2 cellular contexts compared by ENCODE assay signal in the genomic region with DNA sequence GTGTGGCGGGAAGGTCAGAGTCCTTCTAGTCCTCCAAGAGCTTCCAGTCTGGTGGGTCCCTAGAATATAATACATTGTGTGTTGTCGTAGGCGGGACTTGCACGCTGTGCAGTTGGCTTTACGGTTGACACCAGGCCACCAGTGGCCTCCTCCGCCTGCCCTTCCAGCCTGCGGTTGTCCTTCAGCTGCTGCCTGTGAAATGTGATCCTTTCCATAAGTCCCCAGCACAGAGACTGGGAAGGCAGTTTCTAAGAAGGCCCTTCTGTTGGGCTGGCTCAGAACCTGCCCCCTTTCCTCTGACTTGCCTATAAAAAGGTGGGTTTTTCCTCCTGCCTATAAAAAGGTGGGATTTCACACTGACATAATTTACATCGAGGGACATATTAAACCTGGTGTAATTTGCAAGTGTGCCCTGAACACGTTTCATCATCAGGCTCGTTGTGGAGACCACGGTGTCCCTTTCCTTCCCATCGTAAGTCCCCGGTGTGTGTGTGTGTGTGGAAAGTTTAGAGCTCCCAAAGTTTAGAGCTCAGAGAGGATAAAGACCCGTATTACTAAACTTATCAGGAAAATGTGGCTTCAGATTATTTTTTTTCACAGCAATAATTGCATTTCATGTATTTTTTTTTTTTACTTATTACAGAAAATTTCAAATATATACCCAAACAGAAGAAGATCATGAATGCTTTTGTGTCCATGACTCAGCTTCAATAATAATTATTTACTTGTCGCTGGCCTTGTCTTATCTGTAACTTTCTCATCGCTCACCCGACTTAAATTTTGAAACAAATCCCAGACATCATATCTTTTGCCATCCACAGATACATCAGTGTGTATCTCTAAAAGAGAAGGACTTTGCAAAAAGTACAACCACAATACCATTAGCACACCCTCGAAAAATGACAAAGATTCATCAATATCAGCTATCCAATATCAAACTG.
TF ChIP-seq lines count a peak whose summit lies in the region.

No MANE protein-coding gene starts in this region.

TF ChIP-seq in A549, 52 proteins besides CTCF, POLR2A, EP300 and RAD21 (continued from another document):
- TF ChIP-seq HOXB13 (CRISPR knock-in tag; IDR thresholded peaks at IDR 0.05; ENCODE audit: low read depth), result no peak
- TF ChIP-seq ESRRA (IDR thresholded peaks at IDR 0.05; ENCODE audit: borderline replicate concordance, low read length), result no peak
- TF ChIP-seq, protein P1, sequence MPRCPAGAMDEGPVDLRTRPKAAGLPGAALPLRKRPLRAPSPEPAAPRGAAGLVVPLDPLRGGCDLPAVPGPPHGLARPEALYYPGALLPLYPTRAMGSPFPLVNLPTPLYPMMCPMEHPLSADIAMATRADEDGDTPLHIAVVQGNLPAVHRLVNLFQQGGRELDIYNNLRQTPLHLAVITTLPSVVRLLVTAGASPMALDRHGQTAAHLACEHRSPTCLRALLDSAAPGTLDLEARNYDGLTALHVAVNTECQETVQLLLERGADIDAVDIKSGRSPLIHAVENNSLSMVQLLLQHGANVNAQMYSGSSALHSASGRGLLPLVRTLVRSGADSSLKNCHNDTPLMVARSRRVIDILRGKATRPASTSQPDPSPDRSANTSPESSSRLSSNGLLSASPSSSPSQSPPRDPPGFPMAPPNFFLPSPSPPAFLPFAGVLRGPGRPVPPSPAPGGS (IDR thresholded peaks at IDR 0.05), result no peak
- no peak for TF ChIP-seq FOSL2 (IDR thresholded peaks at IDR 0.05)
- no peak for TF ChIP-seq FOSL2 (CRISPR knock-in tag; IDR thresholded peaks at IDR 0.05)
- TF ChIP-seq CHD4 (IDR thresholded peaks at IDR 0.05; ENCODE audit: borderline replicate concordance), result no peak
- no peak for TF ChIP-seq JUNB (IDR thresholded peaks at IDR 0.05)
- no peak for TF ChIP-seq CBX8 (IDR thresholded peaks at IDR 0.05)
- TF ChIP-seq FOXS1 (CRISPR knock-in tag; IDR thresholded peaks at IDR 0.05), result no peak
- TF ChIP-seq POLR2AphosphoS2 (conservative IDR thresholded peaks at IDR 0.05; ENCODE audit: low read length), result no peak
- no peak for TF ChIP-seq ZC3H11A (IDR thresholded peaks at IDR 0.05)
- TF ChIP-seq CEBPB (IDR thresholded peaks at IDR 0.05), result no peak
- TF ChIP-seq SMC3 (IDR thresholded peaks at IDR 0.05), result no peak
- no peak for TF ChIP-seq KDM5A (IDR thresholded peaks at IDR 0.05)
- TF ChIP-seq, protein P2, sequence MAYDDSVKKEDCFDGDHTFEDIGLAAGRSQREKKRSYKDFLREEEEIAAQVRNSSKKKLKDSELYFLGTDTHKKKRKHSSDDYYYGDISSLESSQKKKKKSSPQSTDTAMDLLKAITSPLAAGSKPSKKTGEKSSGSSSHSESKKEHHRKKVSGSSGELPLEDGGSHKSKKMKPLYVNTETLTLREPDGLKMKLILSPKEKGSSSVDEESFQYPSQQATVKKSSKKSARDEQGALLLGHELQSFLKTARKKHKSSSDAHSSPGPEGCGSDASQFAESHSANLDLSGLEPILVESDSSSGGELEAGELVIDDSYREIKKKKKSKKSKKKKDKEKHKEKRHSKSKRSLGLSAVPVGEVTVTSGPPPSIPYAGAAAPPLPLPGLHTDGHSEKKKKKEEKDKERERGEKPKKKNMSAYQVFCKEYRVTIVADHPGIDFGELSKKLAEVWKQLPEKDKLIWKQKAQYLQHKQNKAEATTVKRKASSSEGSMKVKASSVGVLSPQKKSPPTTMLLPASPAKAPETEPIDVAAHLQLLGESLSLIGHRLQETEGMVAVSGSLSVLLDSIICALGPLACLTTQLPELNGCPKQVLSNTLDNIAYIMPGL (CRISPR knock-in tag; IDR thresholded peaks at IDR 0.05; ENCODE audit: borderline replicate concordance), result no peak
- no peak for TF ChIP-seq CHD2 (IDR thresholded peaks at IDR 0.05; ENCODE audit: low read length, partially characterized antibody)
- TF ChIP-seq, protein P3, sequence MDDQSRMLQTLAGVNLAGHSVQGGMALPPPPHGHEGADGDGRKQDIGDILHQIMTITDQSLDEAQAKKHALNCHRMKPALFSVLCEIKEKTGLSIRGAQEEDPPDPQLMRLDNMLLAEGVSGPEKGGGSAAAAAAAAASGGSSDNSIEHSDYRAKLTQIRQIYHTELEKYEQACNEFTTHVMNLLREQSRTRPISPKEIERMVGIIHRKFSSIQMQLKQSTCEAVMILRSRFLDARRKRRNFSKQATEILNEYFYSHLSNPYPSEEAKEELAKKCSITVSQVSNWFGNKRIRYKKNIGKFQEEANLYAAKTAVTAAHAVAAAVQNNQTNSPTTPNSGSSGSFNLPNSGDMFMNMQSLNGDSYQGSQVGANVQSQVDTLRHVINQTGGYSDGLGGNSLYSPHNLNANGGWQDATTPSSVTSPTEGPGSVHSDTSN (IDR thresholded peaks at IDR 0.05), result no peak
- TF ChIP-seq SREBF2 (IDR thresholded peaks at IDR 0.05), result no peak
- TF ChIP-seq BHLHE40 (IDR thresholded peaks at IDR 0.05; ENCODE audit: low read depth, low read length), result no peak
- no peak for TF ChIP-seq EHMT2 (IDR thresholded peaks at IDR 0.05; ENCODE audit: low read depth)

TF ChIP-seq in HEK293, 187 proteins besides CTCF, POLR2A, EP300 and RAD21 (continued from another document and continues in another):
- TF ChIP-seq ZNF629 (tag by site-specific recombination; IDR thresholded peaks at IDR 0.05) (no peak), ZNF37A (tag by site-specific recombination; IDR thresholded peaks at IDR 0.05) (no peak), ZBTB1 (tag by site-specific recombination; IDR thresholded peaks at IDR 0.05) (no peak), ZNF548 (tag by site-specific recombination; IDR thresholded peaks at IDR 0.05) (peak; percentile 89), ZNF10 (tag by site-specific recombination; IDR thresholded peaks at IDR 0.05) (peak; percentile 85), ZNF433 (tag by site-specific recombination; IDR thresholded peaks at IDR 0.05; ENCODE audit: low read depth) (no peak), ZBTB20 (tag by site-specific recombination; IDR thresholded peaks at IDR 0.05) (no peak), IKZF3 (tag by site-specific recombination; IDR thresholded peaks at IDR 0.05) (peak; percentile 84), ZNF112 (tag by site-specific recombination; IDR thresholded peaks at IDR 0.05) (no peak), ZEB2 (tag by site-specific recombination; IDR thresholded peaks at IDR 0.05) (0 out of 2 replicates have a peak, but pooled peaks have one; percentile 36), ZNF19 (tag by site-specific recombination; IDR thresholded peaks at IDR 0.05; ENCODE audit: low read depth) (no peak), ZNF335 (tag by site-specific recombination; conservative IDR thresholded peaks at IDR 0.05) (peak; percentile 99), ZBTB8A (tag by site-specific recombination; IDR thresholded peaks at IDR 0.05) (peak; percentile 84), FEZF1 (tag by site-specific recombination; IDR thresholded peaks at IDR 0.05) (peak; percentile 53), ZNF341 (tag by site-specific recombination; IDR thresholded peaks at IDR 0.05; ENCODE audit: low read depth) (peak; percentile 83), HOXD13 (CRISPR knock-in tag; IDR thresholded peaks at IDR 0.05; ENCODE audit: borderline replicate concordance) (no peak), ZNF792 (tag by site-specific recombination; IDR thresholded peaks at IDR 0.05) (no peak), ZNF24 (tag by site-specific recombination; IDR thresholded peaks at IDR 0.05) (0 out of 2 replicates have a peak, but pooled peaks have one; percentile 54), ZNF561 (tag by site-specific recombination; IDR thresholded peaks at IDR 0.05; ENCODE audit: borderline replicate concordance) (peak; percentile 67; the same call in 1 of the 2 replicates), SALL2 (tag by site-specific recombination; IDR thresholded peaks at IDR 0.05; ENCODE audit: borderline replicate concordance) (no peak), ZNF747 (tag by site-specific recombination; IDR thresholded peaks at IDR 0.05) (no peak), ZSCAN30 (tag by site-specific recombination; IDR thresholded peaks at IDR 0.05) (peak; percentile 81), ZNF211 (tag by site-specific recombination; IDR thresholded peaks at IDR 0.05; ENCODE audit: low read depth) (no peak)
- TF ChIP-seq, protein P4, sequence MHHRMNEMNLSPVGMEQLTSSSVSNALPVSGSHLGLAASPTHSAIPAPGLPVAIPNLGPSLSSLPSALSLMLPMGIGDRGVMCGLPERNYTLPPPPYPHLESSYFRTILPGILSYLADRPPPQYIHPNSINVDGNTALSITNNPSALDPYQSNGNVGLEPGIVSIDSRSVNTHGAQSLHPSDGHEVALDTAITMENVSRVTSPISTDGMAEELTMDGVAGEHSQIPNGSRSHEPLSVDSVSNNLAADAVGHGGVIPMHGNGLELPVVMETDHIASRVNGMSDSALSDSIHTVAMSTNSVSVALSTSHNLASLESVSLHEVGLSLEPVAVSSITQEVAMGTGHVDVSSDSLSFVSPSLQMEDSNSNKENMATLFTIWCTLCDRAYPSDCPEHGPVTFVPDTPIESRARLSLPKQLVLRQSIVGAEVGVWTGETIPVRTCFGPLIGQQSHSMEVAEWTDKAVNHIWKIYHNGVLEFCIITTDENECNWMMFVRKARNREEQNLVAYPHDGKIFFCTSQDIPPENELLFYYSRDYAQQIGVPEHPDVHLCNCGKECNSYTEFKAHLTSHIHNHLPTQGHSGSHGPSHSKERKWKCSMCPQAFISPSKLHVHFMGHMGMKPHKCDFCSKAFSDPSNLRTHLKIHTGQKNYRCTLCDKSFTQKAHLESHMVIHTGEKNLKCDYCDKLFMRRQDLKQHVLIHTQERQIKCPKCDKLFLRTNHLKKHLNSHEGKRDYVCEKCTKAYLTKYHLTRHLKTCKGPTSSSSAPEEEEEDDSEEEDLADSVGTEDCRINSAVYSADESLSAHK (tag by site-specific recombination; IDR thresholded peaks at IDR 0.05), result peak; percentile 99
- TF ChIP-seq, protein P5, sequence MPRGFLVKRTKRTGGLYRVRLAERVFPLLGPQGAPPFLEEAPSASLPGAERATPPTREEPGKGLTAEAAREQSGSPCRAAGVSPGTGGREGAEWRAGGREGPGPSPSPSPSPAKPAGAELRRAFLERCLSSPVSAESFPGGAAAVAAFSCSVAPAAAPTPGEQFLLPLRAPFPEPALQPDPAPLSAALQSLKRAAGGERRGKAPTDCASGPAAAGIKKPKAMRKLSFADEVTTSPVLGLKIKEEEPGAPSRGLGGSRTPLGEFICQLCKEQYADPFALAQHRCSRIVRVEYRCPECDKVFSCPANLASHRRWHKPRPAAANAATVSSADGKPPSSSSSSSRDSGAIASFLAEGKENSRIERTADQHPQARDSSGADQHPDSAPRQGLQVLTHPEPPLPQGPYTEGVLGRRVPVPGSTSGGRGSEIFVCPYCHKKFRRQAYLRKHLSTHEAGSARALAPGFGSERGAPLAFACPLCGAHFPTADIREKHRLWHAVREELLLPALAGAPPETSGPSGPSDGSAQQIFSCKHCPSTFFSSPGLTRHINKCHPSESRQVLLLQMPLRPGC (tag by site-specific recombination; IDR thresholded peaks at IDR 0.05), result no peak
- TF ChIP-seq, protein P6, sequence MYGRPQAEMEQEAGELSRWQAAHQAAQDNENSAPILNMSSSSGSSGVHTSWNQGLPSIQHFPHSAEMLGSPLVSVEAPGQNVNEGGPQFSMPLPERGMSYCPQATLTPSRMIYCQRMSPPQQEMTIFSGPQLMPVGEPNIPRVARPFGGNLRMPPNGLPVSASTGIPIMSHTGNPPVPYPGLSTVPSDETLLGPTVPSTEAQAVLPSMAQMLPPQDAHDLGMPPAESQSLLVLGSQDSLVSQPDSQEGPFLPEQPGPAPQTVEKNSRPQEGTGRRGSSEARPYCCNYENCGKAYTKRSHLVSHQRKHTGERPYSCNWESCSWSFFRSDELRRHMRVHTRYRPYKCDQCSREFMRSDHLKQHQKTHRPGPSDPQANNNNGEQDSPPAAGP (tag by site-specific recombination; IDR thresholded peaks at IDR 0.05), result 0 out of 2 replicates have a peak, but pooled peaks have one; percentile 17
- TF ChIP-seq, protein P7, sequence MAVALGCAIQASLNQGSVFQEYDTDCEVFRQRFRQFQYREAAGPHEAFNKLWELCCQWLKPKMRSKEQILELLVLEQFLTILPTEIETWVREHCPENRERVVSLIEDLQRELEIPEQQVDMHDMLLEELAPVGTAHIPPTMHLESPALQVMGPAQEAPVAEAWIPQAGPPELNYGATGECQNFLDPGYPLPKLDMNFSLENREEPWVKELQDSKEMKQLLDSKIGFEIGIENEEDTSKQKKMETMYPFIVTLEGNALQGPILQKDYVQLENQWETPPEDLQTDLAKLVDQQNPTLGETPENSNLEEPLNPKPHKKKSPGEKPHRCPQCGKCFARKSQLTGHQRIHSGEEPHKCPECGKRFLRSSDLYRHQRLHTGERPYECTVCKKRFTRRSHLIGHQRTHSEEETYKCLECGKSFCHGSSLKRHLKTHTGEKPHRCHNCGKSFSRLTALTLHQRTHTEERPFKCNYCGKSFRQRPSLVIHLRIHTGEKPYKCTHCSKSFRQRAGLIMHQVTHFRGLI (tag by site-specific recombination; IDR thresholded peaks at IDR 0.05), result peak; percentile 93
- TF ChIP-seq, protein P8, sequence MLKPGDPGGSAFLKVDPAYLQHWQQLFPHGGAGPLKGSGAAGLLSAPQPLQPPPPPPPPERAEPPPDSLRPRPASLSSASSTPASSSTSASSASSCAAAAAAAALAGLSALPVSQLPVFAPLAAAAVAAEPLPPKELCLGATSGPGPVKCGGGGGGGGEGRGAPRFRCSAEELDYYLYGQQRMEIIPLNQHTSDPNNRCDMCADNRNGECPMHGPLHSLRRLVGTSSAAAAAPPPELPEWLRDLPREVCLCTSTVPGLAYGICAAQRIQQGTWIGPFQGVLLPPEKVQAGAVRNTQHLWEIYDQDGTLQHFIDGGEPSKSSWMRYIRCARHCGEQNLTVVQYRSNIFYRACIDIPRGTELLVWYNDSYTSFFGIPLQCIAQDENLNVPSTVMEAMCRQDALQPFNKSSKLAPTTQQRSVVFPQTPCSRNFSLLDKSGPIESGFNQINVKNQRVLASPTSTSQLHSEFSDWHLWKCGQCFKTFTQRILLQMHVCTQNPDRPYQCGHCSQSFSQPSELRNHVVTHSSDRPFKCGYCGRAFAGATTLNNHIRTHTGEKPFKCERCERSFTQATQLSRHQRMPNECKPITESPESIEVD (tag by site-specific recombination; IDR thresholded peaks at IDR 0.05), result peak; percentile 79
- TF ChIP-seq, protein P9, sequence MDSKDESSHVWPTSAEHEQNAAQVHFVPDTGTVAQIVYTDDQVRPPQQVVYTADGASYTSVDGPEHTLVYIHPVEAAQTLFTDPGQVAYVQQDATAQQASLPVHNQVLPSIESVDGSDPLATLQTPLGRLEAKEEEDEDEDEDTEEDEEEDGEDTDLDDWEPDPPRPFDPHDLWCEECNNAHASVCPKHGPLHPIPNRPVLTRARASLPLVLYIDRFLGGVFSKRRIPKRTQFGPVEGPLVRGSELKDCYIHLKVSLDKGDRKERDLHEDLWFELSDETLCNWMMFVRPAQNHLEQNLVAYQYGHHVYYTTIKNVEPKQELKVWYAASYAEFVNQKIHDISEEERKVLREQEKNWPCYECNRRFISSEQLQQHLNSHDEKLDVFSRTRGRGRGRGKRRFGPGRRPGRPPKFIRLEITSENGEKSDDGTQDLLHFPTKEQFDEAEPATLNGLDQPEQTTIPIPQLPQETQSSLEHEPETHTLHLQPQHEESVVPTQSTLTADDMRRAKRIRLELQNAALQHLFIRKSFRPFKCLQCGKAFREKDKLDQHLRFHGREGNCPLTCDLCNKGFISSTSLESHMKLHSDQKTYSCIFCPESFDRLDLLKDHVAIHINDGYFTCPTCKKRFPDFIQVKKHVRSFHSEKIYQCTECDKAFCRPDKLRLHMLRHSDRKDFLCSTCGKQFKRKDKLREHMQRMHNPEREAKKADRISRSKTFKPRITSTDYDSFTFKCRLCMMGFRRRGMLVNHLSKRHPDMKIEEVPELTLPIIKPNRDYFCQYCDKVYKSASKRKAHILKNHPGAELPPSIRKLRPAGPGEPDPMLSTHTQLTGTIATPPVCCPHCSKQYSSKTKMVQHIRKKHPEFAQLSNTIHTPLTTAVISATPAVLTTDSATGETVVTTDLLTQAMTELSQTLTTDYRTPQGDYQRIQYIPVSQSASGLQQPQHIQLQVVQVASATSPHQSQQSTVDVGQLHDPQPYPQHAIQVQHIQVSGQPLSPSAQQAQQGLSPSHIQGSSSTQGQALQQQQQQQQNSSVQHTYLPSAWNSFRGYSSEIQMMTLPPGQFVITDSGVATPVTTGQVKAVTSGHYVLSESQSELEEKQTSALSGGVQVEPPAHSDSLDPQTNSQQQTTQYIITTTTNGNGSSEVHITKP (tag by site-specific recombination; IDR thresholded peaks at IDR 0.05), result peak; percentile 32; the same call in 1 of the 2 replicates
